8 cellular contexts compared by ENCODE assay signal in the genomic region with DNA sequence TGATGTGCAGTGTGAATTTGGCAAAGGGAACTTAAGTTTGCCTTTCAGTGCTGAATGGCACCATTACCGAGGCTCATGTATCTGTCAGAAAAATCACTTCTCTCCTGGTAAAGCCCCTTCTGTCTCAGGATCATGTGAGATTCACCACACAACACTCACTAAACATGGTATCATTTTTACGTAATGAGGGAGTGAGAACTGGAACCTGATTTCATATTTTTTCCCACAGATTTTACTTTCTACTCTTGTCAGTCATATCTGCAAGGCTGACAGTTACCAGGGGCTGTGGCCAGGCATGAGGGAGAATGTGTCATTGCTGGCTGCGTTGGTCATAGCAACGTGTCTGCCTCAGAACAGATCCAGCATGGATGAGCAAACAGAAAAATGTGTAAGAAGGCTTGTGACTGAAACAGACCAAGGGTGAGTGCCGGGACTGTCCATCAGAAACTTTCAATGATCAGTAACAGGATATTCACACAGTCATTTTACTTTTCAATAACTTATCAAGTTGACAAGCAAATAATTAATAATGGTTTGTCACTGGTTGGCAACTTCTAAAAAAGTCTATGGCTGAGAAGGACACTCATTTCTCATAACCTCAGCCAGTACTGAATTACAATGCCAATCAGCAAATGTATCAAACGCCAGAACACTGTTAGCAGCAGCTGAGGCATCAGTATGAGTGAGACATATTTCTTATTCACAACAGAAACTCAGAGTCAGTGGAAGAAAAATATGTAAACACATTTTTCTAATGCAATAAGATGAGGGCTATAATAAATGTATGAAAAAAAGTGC.
DNase-seq lines count a peak whose midpoint lies in the region; ATAC-seq and TF ChIP-seq lines count a peak whose summit lies in the region.

No MANE protein-coding gene starts in this region.

- ATAC-seq in HG02642 (IDR thresholded peaks at IDR 0.05; ENCODE audit: poor library complexity, unreplicated experiment): peak; percentile 88
- peak; percentile 87 for ATAC-seq in RWPE2 (ENCODE audit: low read depth)

- no peaks in the 10 kb centered on the region for H3K9me3 ChIP-seq in RWPE2 (ENCODE audit: severe bottlenecking)

- H3K4me3 ChIP-seq in RWPE2 (ENCODE audit: severe bottlenecking): no peak overlapping the region

- DNase-seq in NCI-H146 (lab: John Stamatoyannopoulos, UW): peak; percentile 8
- no peak for DNase-seq in NCI-H146 treated with DMSO at 0.1 percent for 48 hours (lab: John Stamatoyannopoulos, UW; ENCODE audit: unreplicated experiment)
- peak; percentile 61 for DNase-seq in RWPE2 (ENCODE audit: low spot score)
- DNase-seq in hepatic stellate cell (ENCODE audit: low spot score): peak; percentile 45
- DNase-seq in HUDEP-2 (lab: John Stamatoyannopoulos, UW; ENCODE audit: unreplicated experiment in 76 of 76): no peak
- no peak for DNase-seq in iPS-NIHi11 (ENCODE audit: low spot score)
- no peak for DNase-seq in NOMO-1 treated with dmso at 0.1 percent for 144 hours (lab: John Stamatoyannopoulos, UW; ENCODE audit: unreplicated experiment)

- no peaks in the 10 kb centered on the region for H3K36me3 ChIP-seq in RWPE2 (ENCODE audit: low read depth)

- no peak for TF ChIP-seq CTCF in RWPE2 (IDR thresholded peaks at IDR 0.05; ENCODE audit: poor library complexity, severe bottlenecking)

- H3K4me1 ChIP-seq in RWPE2 (ENCODE audit: insufficient read depth, poor library complexity, severe bottlenecking): peaks cover 38% of the 10 kb centered on the region

- peak overlapping the region; percentile 34 for H3K27ac ChIP-seq in RWPE2 (ENCODE audit: poor library complexity, severe bottlenecking)

- no peaks in the 10 kb centered on the region for H3K27me3 ChIP-seq in RWPE2 (ENCODE audit: insufficient read depth, poor library complexity, severe bottlenecking)

Comparison
In these comparisons a context has a peak if more than half of its experiments do, and no peak if none do; other contexts are left out.
1. DNase-seq: peak in NCI-H146 (single experiment), RWPE2 (single experiment) and hepatic stellate cell (single experiment); none in NCI-H146 treated with DMSO at 0.1 percent for 48 hours (single experiment), HUDEP-2 (0 of 76), iPS-NIHi11 (single experiment) and NOMO-1 treated with dmso at 0.1 percent for 144 hours (single experiment).